Comparison of ENCODE assay signal across 8 cellular contexts in genomic region chr9:135905380-135906282, GRCh38. TPM values are rescaled to one million over a fixed set of nuclear protein-coding genes. Genes with fewer than 3 reads are reported as not detected.
DNase-seq lines count a peak whose midpoint lies in the region; TF ChIP-seq lines count a peak whose summit lies in the region.

No MANE protein-coding gene starts in this region.

- H3K4me1 ChIP-seq in HAP-1 = peaks cover 16% of the 10 kb centered on the region

- H3K36me3 ChIP-seq in HAP-1 (replicated peaks) = peaks cover 17% of the 10 kb centered on the region

- H3K36me3 Mint-ChIP-seq in brain = peaks cover 76% of the 10 kb centered on the region

- H3K4me3 ChIP-seq in HAP-1 = peak overlapping the region; percentile 53

- H3K27me3 Mint-ChIP-seq in brain = peaks cover 5% of the 10 kb centered on the region

- H3K27ac Mint-ChIP-seq in brain = peak overlapping the region; percentile 90 to 98 (median 95)

- in situ Hi-C loops in HAP-1 (cut with MboI; ENCODE audit: low sequenced_read_pairs) = no loop called here

- H3K4me1 Mint-ChIP-seq in brain = peaks cover 73% of the 10 kb centered on the region

- peaks cover 7% of the 10 kb centered on the region; the same call in 1 of the 2 replicates for H3K9me3 ChIP-seq in HAP-1

- no peaks in the 10 kb centered on the region for H3K27me3 ChIP-seq in HAP-1 (ENCODE audit: low read depth)

- DNase-seq in HAP-1 (ENCODE audit: low spot score in 2 of 2) = no peak
- DNase-seq in T-helper 1 cell = peak in 3 of 5 donors; percentile 29 to 34 (median 30)
- peak; percentile 75 for DNase-seq in mesenteric fat pad (ENCODE audit: low spot score)
- DNase-seq in stimulated activated CD8-positive, alpha-beta memory T cell treated with anti-CD3 and anti-CD28 coated beads, Interleukin-4, amount 100 ng/mL, for 48 hours = peak; percentile 77
- no peak for DNase-seq in NCI-H2171 (lab: John Stamatoyannopoulos, UW)
- DNase-seq in NCI-H1436 treated with DMSO at 0.1 percent for 48 hours (lab: John Stamatoyannopoulos, UW) = no peak
- DNase-seq in mucosa of gallbladder (ENCODE audit: low spot score) = no peak

- no peak for TF ChIP-seq CTCF in brain (conservative IDR thresholded peaks at IDR 0.05)

- H3K9me3 Mint-ChIP-seq in brain = peaks cover 13 to 43% (median 37%) of the 10 kb centered on the region in 5 experiments

- H3K4me3 Mint-ChIP-seq in brain = peak overlapping the region; percentile 86 to 98 (median 93)

RNA-seq across cellular contexts. Expression of gene CAMSAP1, which starts 1.7 kb away (rescaled TPM):
- polyA plus RNA-seq in brain (ENCODE audit: insufficient read depth, low read depth, low replicate concordance) = 44.7 TPM
- total RNA-seq in mesenteric fat pad = 35.3 TPM
- total RNA-seq in mucosa of gallbladder = 24.4 TPM

RNA-seq across cellular contexts. Expression of gene UBAC1, which starts 55.5 kb away (rescaled TPM):
- polyA plus RNA-seq in brain (ENCODE audit: insufficient read depth, low read depth, low replicate concordance) = 80.4 TPM
- total RNA-seq in mesenteric fat pad (36.3 TPM), mucosa of gallbladder (35.0 TPM)

Comparison
In these comparisons a context has a peak if more than half of its experiments do, and no peak if none do; other contexts are left out.
1. DNase-seq: peak in T-helper 1 cell (3 of 5), mesenteric fat pad (single experiment) and stimulated activated CD8-positive, alpha-beta memory T cell treated with anti-CD3 and anti-CD28 coated beads, Interleukin-4, amount 100 ng/mL, for 48 hours (single experiment); none in HAP-1 (0 of 2), NCI-H2171 (single experiment), NCI-H1436 treated with DMSO at 0.1 percent for 48 hours (single experiment) and mucosa of gallbladder (single experiment).